8 cellular contexts compared by ENCODE assay signal in the genomic region with DNA sequence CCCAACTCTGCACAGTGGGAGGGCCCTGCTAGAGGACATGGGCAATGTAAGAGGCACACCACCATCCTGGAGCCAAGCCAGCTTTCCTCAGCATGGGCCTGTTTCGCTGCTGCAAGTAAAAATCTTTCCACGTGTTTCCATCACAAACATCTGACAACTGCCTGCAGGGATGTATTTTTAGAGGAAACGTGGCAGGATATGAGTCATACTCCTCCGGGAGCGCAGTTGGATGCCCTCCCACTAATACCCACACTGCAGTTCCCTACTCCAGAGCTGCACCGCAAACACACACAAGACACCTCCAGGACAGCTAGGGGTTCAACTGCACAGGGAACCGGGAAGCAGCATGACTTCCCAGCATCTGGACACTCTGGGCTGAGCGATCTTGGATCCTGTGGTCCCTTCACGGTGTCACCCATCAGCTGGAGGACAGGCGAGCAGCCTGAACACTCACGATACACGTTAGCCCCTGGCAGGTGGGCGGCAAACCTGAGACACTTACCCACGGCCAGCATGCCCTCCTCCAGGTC. TPM values are rescaled to one million over a fixed set of nuclear protein-coding genes. Genes with fewer than 3 reads are reported as not detected.
DNase-seq lines count a peak whose midpoint lies in the region; ATAC-seq and TF ChIP-seq lines count a peak whose summit lies in the region.

No MANE protein-coding gene starts in this region.

- TF ChIP-seq CTCF in adrenal gland (IDR thresholded peaks at IDR 0.05) (peak in 1 of 6 experiments; percentile 13), GM13976 (IDR thresholded peaks at IDR 0.05; ENCODE audit: borderline replicate concordance, control extremely low read depth, extremely low read depth, insufficient read depth, missing control alignments) (no peak)

- TF ChIP-seq POLR2A in adrenal gland (IDR thresholded peaks at IDR 0.05) = no peak

- H4K20me1 ChIP-seq in BLaER1 = 0 out of 2 replicates have a peak, but pooled peaks cover 6% of the 10 kb centered on the region

- H3K27me3 ChIP-seq in BLaER1 (no peaks in the 10 kb centered on the region), MG63 (no peaks in the 10 kb centered on the region), adrenal gland (no peaks in the 10 kb centered on the region), skeletal muscle satellite cell (ENCODE audit: control insufficient read depth, insufficient read depth, low read length) (no peaks in the 10 kb centered on the region)

- ATAC-seq in left ventricle myocardium superior (peak; percentile 93), GM21390 (IDR thresholded peaks at IDR 0.05; ENCODE audit: unreplicated experiment) (no peak)

- H3K9me3 ChIP-seq in BLaER1 (no peaks in the 10 kb centered on the region), MG63 (no peaks in the 10 kb centered on the region), adrenal gland (replicated peaks in 1 of 3) (no peaks in the 10 kb centered on the region), skeletal muscle satellite cell (replicated peaks; ENCODE audit: low read length) (no peaks in the 10 kb centered on the region)

- peak overlapping the region; percentile 52 for H3K27ac ChIP-seq in BLaER1
- H3K27ac ChIP-seq in adrenal gland = peak overlapping the region in 3 of 5 donors; percentile 35 to 89 (median 76)

- H3K36me3 ChIP-seq in BLaER1 (peaks cover 91% of the 10 kb centered on the region), MG63 (peaks cover 92% of the 10 kb centered on the region), adrenal gland (replicated peaks in 1 of 2) (peaks cover 0 to 55% of the 10 kb centered on the region in 2 donors), skeletal muscle satellite cell (ENCODE audit: insufficient read depth, low read length) (peaks cover 58% of the 10 kb centered on the region)

- DNase-seq in MG63 (peak; percentile 95), adrenal gland (peak; percentile 69 to 91 (median 86)), left ventricle myocardium superior (peak; percentile 91), GM13976 (ENCODE audit: low spot score) (no peak)
- DNase-seq in stimulated activated CD4-positive, alpha-beta T cell treated with anti-CD3 and anti-CD28 coated beads, Interleukin-12 subunit alpha, Interleukin-12 subunit beta, amount 100 ng/mL, for 4 hours = no peak

- H3K9ac ChIP-seq in BLaER1 = peak overlapping the region; percentile 3; the same call in 1 of the 2 replicates
- H3K9ac ChIP-seq in skeletal muscle satellite cell (ENCODE audit: low read depth, low read length) = peak overlapping the region; percentile 13

- in situ Hi-C loops in GM13976 (cut with MboI; ENCODE audit: low sequenced_read_pairs, unreplicated experiment) = loop anchor here (10.0 kb wide), 1 partner anchor 66 kb away; no protein-coding TSS in a partner anchor

- H3K4me2 ChIP-seq in BLaER1 = peak overlapping the region; percentile 54
- H3K4me2 ChIP-seq in skeletal muscle satellite cell (ENCODE audit: low read length) = peak overlapping the region; percentile 69

- WGBS in adrenal gland, 4 donors = 2 to 36% (median 32%) methylated on average over 7 to 14 of the region's 14 CpGs

- H3K4me3 ChIP-seq in BLaER1 (no peak overlapping the region), MG63 (no peak overlapping the region), adrenal gland (no peak overlapping the region), skeletal muscle satellite cell (ENCODE audit: low read length) (peak overlapping the region; percentile 33)

- peaks cover 31% of the 10 kb centered on the region for H3K4me1 ChIP-seq in BLaER1
- peaks cover 4 to 17% of the 10 kb centered on the region in 2 donors for H3K4me1 ChIP-seq in adrenal gland (replicated peaks in 1 of 2)
- H3K4me1 ChIP-seq in skeletal muscle satellite cell (ENCODE audit: control insufficient read depth, insufficient read depth, low read length) = peaks cover 53% of the 10 kb centered on the region

- intact Hi-C loops in adrenal gland (cut with DNase I) = loop anchor here (5.0 kb wide), 2 partner anchors 44 to 49 kb away; partner anchors contain the start of gene ANXA11 (in 1 of the 2)
- intact Hi-C loops in left ventricle myocardium superior (cut with micrococcal nuclease) = loop anchor here (5.0 kb wide), 1 partner anchor 49 kb away; the partner anchor contains the start of gene ANXA11

RNA-seq across cellular contexts. Expression of gene PLAC9, which starts 26.1 kb away (rescaled TPM):
- 2.8 and 3.8 TPM in 2 replicates for total RNA-seq in MG63 (2014; rRNA removed; shearing (Covaris generic); ENCODE audit: low replicate concordance)
- total RNA-seq in adrenal gland = 10 to 100 TPM; 11.7 to 26.9 (median 24.0) TPM
- polyA plus RNA-seq in adrenal gland = 10 to 100 TPM in 2 of 3 donors, 1 to 10 TPM in 1; 1.8 to 67.6 (median 61.4) TPM
- 23.2 TPM for total RNA-seq in left ventricle myocardium superior
- 17.2 and 32.1 TPM in 2 replicates for total RNA-seq in skeletal muscle satellite cell (2012; rRNA removed)

RNA-seq across cellular contexts. Expression of gene ANXA11, which starts 46.7 kb away (rescaled TPM):
- total RNA-seq in MG63 (2014; rRNA removed; shearing (Covaris generic); ENCODE audit: low replicate concordance) = 106 and 198 TPM in 2 replicates
- total RNA-seq in adrenal gland = 10 to 100 TPM; 39.0 to 99.5 (median 67.7) TPM
- 100 to 1,000 TPM in 2 of 3 donors, 10 to 100 TPM in 1; 83.3 to 249 (median 239) TPM for polyA plus RNA-seq in adrenal gland
- 405 TPM for total RNA-seq in left ventricle myocardium superior
- 55.3 and 86.7 TPM in 2 replicates for total RNA-seq in skeletal muscle satellite cell (2012; rRNA removed)

Comparison
In these comparisons a context has a peak if more than half of its experiments do, and no peak if none do; other contexts are left out.
1. DNase-seq: peak in MG63 (single experiment), adrenal gland (7 of 7) and left ventricle myocardium superior (single experiment); none in stimulated activated CD4-positive, alpha-beta T cell treated with anti-CD3 and anti-CD28 coated beads, Interleukin-12 subunit alpha, Interleukin-12 subunit beta, amount 100 ng/mL, for 4 hours (single experiment) and GM13976 (single experiment).